9 cellular contexts compared by ENCODE assay signal in genomic region chr17:63946440-63947363, GRCh38. TPM values are rescaled to one million over a fixed set of nuclear protein-coding genes. Genes with fewer than 3 reads are reported as not detected.
DNase-seq lines count a peak whose midpoint lies in the region; ATAC-seq and TF ChIP-seq lines count a peak whose summit lies in the region.
"Had no signal": no experiment of that assay in that cellular context is flagged by ENCODE, and none has a peak within 500 bp of the region (broad histone marks: within the 10 kb centered on the region; RNA-seq: fewer than 3 reads in every experiment).

No MANE protein-coding gene starts in this region.

- peaks cover 0 to 4% (median 0%) of the 10 kb centered on the region in 4 donors for H3K4me1 ChIP-seq in liver (ENCODE audit: control insufficient read depth in 4 of 4, insufficient read depth in 4 of 4, low read length in 3 of 4)

- TF ChIP-seq CTCF in liver (IDR thresholded peaks at IDR 0.05; ENCODE audit: low read depth, low read length, missing input control): peak; percentile 48

- ATAC-seq in GM21717 (IDR thresholded peaks at IDR 0.05; ENCODE audit: unreplicated experiment) (peak; percentile 61), GM21526 (IDR thresholded peaks at IDR 0.05; ENCODE audit: low FRiP score, unreplicated experiment) (no peak)

- no peaks in the 10 kb centered on the region for H3K27me3 ChIP-seq in liver (ENCODE audit: control insufficient read depth in 4 of 4, insufficient read depth in 4 of 4, low read length in 3 of 4)

- H3K27ac ChIP-seq in liver (ENCODE audit: low read depth in 1 of 2, low read length in 2 of 2): no peak overlapping the region
- H3K27ac ChIP-seq: SK-N-MC had no signal

- no peak overlapping the region for H3K4me3 ChIP-seq in liver (ENCODE audit: low read depth in 1 of 3, low read length in 3 of 3)
- H3K4me3 ChIP-seq: SK-N-MC had no signal

- H3K9ac ChIP-seq in liver (ENCODE audit: low read depth in 1 of 2, low read length in 2 of 2): no peak overlapping the region

- H3K9me3 ChIP-seq in liver (ENCODE audit: control insufficient read depth in 4 of 4, low read length in 3 of 4): no peaks in the 10 kb centered on the region

- WGBS in liver: 25% methylated on average over 20 of the region's 20 CpGs

- no peaks in the 10 kb centered on the region for H3K36me3 ChIP-seq in liver (ENCODE audit: control insufficient read depth in 4 of 4, insufficient read depth in 3 of 4, low read depth in 1 of 4, low read length in 3 of 4)

- peak; percentile 8 for DNase-seq in DMS114 treated with DMSO at 0.1 percent for 48 hours (lab: John Stamatoyannopoulos, UW; ENCODE audit: unreplicated experiment)
- peak; percentile 80 for DNase-seq in NAMALWA (ENCODE audit: low spot score)
- peak; percentile 12 to 45 (median 39) for DNase-seq in activated CD4-positive, CD25-positive, alpha-beta regulatory T cell (lab: John Stamatoyannopoulos, UW)
- peak; percentile 22 for DNase-seq in cerebellar cortex (ENCODE audit: low spot score)
- DNase-seq in stimulated activated CD8-positive, alpha-beta memory T cell treated with anti-CD3 and anti-CD28 coated beads, Interleukin-2, amount 100 ng/mL, for 48 hours (ENCODE audit: low read depth in 2 of 2): peak; percentile 36 to 52

- TF ChIP-seq RAD21 in liver (IDR thresholded peaks at IDR 0.05): peak in 1 of 2 donors; percentile 70

TF ChIP-seq in liver, 16 proteins besides CTCF, POLR2A, EP300 and RAD21:
- TF ChIP-seq YY1 (IDR thresholded peaks at IDR 0.05) (no peak), TAF1 (conservative IDR thresholded peaks at IDR 0.05) (no peak), FOXA2 (IDR thresholded peaks at IDR 0.05) (no peak), SP1 (IDR thresholded peaks at IDR 0.05) (no peak), JUND (IDR thresholded peaks at IDR 0.05) (no peak), GABPA (IDR thresholded peaks at IDR 0.05 in 1 of 2, conservative IDR thresholded peaks at IDR 0.05 in 1 of 2) (no peak), HNF4G (IDR thresholded peaks at IDR 0.05) (no peak), RXRA (IDR thresholded peaks at IDR 0.05) (no peak), HNF4A (conservative IDR thresholded peaks at IDR 0.05) (no peak)
- TF ChIP-seq, protein P1, sequence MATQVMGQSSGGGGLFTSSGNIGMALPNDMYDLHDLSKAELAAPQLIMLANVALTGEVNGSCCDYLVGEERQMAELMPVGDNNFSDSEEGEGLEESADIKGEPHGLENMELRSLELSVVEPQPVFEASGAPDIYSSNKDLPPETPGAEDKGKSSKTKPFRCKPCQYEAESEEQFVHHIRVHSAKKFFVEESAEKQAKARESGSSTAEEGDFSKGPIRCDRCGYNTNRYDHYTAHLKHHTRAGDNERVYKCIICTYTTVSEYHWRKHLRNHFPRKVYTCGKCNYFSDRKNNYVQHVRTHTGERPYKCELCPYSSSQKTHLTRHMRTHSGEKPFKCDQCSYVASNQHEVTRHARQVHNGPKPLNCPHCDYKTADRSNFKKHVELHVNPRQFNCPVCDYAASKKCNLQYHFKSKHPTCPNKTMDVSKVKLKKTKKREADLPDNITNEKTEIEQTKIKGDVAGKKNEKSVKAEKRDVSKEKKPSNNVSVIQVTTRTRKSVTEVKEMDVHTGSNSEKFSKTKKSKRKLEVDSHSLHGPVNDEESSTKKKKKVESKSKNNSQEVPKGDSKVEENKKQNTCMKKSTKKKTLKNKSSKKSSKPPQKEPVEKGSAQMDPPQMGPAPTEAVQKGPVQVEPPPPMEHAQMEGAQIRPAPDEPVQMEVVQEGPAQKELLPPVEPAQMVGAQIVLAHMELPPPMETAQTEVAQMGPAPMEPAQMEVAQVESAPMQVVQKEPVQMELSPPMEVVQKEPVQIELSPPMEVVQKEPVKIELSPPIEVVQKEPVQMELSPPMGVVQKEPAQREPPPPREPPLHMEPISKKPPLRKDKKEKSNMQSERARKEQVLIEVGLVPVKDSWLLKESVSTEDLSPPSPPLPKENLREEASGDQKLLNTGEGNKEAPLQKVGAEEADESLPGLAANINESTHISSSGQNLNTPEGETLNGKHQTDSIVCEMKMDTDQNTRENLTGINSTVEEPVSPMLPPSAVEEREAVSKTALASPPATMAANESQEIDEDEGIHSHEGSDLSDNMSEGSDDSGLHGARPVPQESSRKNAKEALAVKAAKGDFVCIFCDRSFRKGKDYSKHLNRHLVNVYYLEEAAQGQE (IDR thresholded peaks at IDR 0.05): no peak
- TF ChIP-seq, protein P2, sequence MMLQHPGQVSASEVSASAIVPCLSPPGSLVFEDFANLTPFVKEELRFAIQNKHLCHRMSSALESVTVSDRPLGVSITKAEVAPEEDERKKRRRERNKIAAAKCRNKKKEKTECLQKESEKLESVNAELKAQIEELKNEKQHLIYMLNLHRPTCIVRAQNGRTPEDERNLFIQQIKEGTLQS (IDR thresholded peaks at IDR 0.05): no peak

RNA-seq across cellular contexts. Expression of gene CD79B, which starts 14.6 kb away (rescaled TPM):
- total RNA-seq in liver: 1 to 10 TPM; 1.3 to 6.5 TPM
- polyA plus RNA-seq in liver: 1 to 10 TPM; 3.4 to 3.6 TPM

RNA-seq across cellular contexts. Expression of gene SCN4A, which starts 26.0 kb away (rescaled TPM):
- 1 to 10 TPM in 1 of 2 donors, under 1 TPM in 1; 0.70 to 1.3 TPM for total RNA-seq in liver
- polyA plus RNA-seq in liver: under 1 TPM; 0.04 to 0.15 TPM

RNA-seq across cellular contexts. Expression of gene GH1, which starts 28.1 kb away (rescaled TPM):
- not detected for total RNA-seq in liver
- not detected for polyA plus RNA-seq in liver

RNA-seq across cellular contexts. Expression of gene CSHL1, which starts 35.6 kb away (rescaled TPM):
- not detected for total RNA-seq in liver
- not detected for polyA plus RNA-seq in liver

RNA-seq across cellular contexts. Expression of gene CSH1, which starts 50.3 kb away (rescaled TPM):
- not detected for total RNA-seq in liver
- not detected for polyA plus RNA-seq in liver

Comparison
In these comparisons a context has a peak if more than half of its experiments do, and no peak if none do; other contexts are left out.
1. DNase-seq: peak in every context shown above with its lines; median percentile 80 in NAMALWA; 44 in stimulated activated CD8-positive, alpha-beta memory T cell treated with anti-CD3 and anti-CD28 coated beads, Interleukin-2, amount 100 ng/mL, for 48 hours; 39 in activated CD4-positive, CD25-positive, alpha-beta regulatory T cell; 22 in cerebellar cortex; 8 in DMS114 treated with DMSO at 0.1 percent for 48 hours.